Comparison of ENCODE assay signal across 19 cellular contexts in the genomic region with DNA sequence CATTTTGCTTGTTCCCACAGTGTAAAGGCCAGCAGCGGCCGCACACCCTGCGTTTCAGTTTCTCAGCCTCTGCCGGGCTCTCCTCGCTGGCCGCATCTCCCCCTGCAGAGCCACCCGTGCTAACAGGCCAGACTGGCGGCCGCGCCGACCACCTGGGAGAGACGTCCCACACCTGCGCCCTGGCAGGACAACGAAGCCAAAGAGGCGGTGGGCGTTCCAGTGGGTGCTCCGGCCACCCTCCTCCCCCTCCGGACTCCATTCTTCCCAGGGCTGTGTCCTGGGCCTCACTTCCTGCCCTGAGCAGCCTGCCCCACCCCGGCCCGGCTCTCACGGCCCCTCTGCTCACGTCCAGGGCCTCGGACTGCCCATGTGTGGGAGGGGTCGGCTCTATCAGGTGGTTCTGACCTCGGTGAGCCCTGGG. TPM values are rescaled to one million over a fixed set of nuclear protein-coding genes. Genes with fewer than 3 reads are reported as not detected.
A peak's percentile ranks its signal among the peaks of the same experiment; 100 is the strongest.
DNase-seq lines count a peak whose midpoint lies in the region; ATAC-seq and TF ChIP-seq lines count a peak whose summit lies in the region.
"Had no signal": no experiment of that assay in that cellular context is flagged by ENCODE, and none has a peak within 500 bp of the region (broad histone marks: within the 10 kb centered on the region; RNA-seq: fewer than 3 reads in every experiment).

No MANE protein-coding gene starts in this region.

- TF ChIP-seq CTCF in brain microvascular endothelial cell (IDR thresholded peaks at IDR 0.05; ENCODE audit: low read depth, low read length, missing control alignments) (no peak), lower lobe of right lung (IDR thresholded peaks at IDR 0.05) (no peak), testis (IDR thresholded peaks at IDR 0.05) (no peak), mesothelial cell of epicardium (IDR thresholded peaks at IDR 0.05; ENCODE audit: unreplicated experiment) (no peak)

- H3K4me3 ChIP-seq in brain microvascular endothelial cell (ENCODE audit: low read depth, low read length): no peak overlapping the region
- no peak overlapping the region for H3K4me3 ChIP-seq in lower lobe of right lung
- H3K4me3 ChIP-seq in testis: no peak overlapping the region
- H3K4me3 ChIP-seq: lung, thoracic aorta had no signal

- no peak for TF ChIP-seq POLR2A in testis (IDR thresholded peaks at IDR 0.05)

- peak; percentile 36 for DNase-seq in activated CD8-positive, alpha-beta memory T cell treated with anti-CD3 and anti-CD28 coated beads, Interleukin-2, amount 50 U/mL, for 48 hours
- DNase-seq in activated CD8-positive, alpha-beta memory T cell treated with anti-CD3 and anti-CD28 coated beads, Interleukin-2, amount 50 U/mL, for 4 hours: no peak
- DNase-seq in brain microvascular endothelial cell: no peak
- peak; percentile 32 for DNase-seq in lower lobe of right lung
- DNase-seq in testis: no peak
- no peak for DNase-seq in T-helper 17 cell
- DNase-seq in mesothelial cell of epicardium (ENCODE audit: low spot score in 2 of 2, unreplicated experiment in 2 of 2): no peak
- DNase-seq: activated CD4-positive, alpha-beta T cell treated with anti-CD3 and anti-CD28 coated beads, Interleukin-2, amount 10 ng/mL, durations not matched to agents 7 days and 5 days; activated naive CD4-positive, alpha-beta T cell treated with anti-CD3 and anti-CD28 coated beads, Interleukin-2, amount 10 ng/mL, durations not matched to agents 7 days and 5 days; DMS 273 treated with DMSO at 0.1 percent for 48 hours; naive B cell; NCI-H1417; NCI-H526 treated with DMSO at 0.1 percent for 48 hours; stimulated activated CD8-positive, alpha-beta memory T cell treated with anti-CD3 and anti-CD28 coated beads, Interleukin-4, amount 100 ng/mL, for 48 hours had no signal

- no peaks in the 10 kb centered on the region for H3K9me3 Mint-ChIP-seq in mesothelial cell of epicardium
- H3K9me3 Mint-ChIP-seq: activated CD4-positive, alpha-beta T cell treated with anti-CD3 and anti-CD28 coated beads, Interleukin-2, amount 10 ng/mL, durations not matched to agents 7 days and 5 days; activated naive CD4-positive, alpha-beta T cell treated with anti-CD3 and anti-CD28 coated beads, Interleukin-2, amount 10 ng/mL, durations not matched to agents 7 days and 5 days; naive B cell; T-helper 2 cell treated with Interferon-gamma antibody and Interleukin-4, amounts not matched to agents 5 μg/mL and 100 μg/mL, for 36 hours had no signal

- H3K27me3 ChIP-seq in brain microvascular endothelial cell (replicated peaks) (no peaks in the 10 kb centered on the region), lower lobe of right lung (ENCODE audit: low read depth) (peaks cover 4% of the 10 kb centered on the region), testis (no peaks in the 10 kb centered on the region)

- no peaks in the 10 kb centered on the region for H3K36me3 ChIP-seq in brain microvascular endothelial cell (replicated peaks)
- no peaks in the 10 kb centered on the region for H3K36me3 ChIP-seq in lower lobe of right lung
- H3K36me3 ChIP-seq in testis (ENCODE audit: low read depth, missing control alignments): no peaks in the 10 kb centered on the region
- H3K36me3 ChIP-seq: thoracic aorta had no signal

- no peak for ATAC-seq in lower lobe of right lung
- no peak for ATAC-seq in T-helper 17 cell
- ATAC-seq in GM21381 (IDR thresholded peaks at IDR 0.05; ENCODE audit: unreplicated experiment): no peak

- peaks cover 10% of the 10 kb centered on the region for H3K4me1 ChIP-seq in lower lobe of right lung
- H3K4me1 ChIP-seq in testis: peaks cover 13% of the 10 kb centered on the region

- H3K9me3 ChIP-seq in lower lobe of right lung: no peaks in the 10 kb centered on the region
- no peaks in the 10 kb centered on the region for H3K9me3 ChIP-seq in testis
- no peaks in the 10 kb centered on the region for H3K9me3 ChIP-seq in T-helper 17 cell (ENCODE audit: control insufficient read depth, low read length, poor library complexity, severe bottlenecking)
- H3K9me3 ChIP-seq: thoracic aorta had no signal

- H3K4me1 Mint-ChIP-seq in T-helper 17 cell (no peaks in the 10 kb centered on the region), mesothelial cell of epicardium (peaks cover 8% of the 10 kb centered on the region)
- H3K4me1 Mint-ChIP-seq: activated CD4-positive, alpha-beta T cell treated with anti-CD3 and anti-CD28 coated beads, Interleukin-2, amount 10 ng/mL, durations not matched to agents 7 days and 5 days; CD14-positive monocyte had no signal

- peaks cover 9% of the 10 kb centered on the region for H3K27me3 Mint-ChIP-seq in T-helper 17 cell
- H3K27me3 Mint-ChIP-seq in mesothelial cell of epicardium (ENCODE audit: low read depth): peaks cover 6% of the 10 kb centered on the region
- H3K27me3 Mint-ChIP-seq: activated CD4-positive, alpha-beta T cell treated with anti-CD3 and anti-CD28 coated beads, Interleukin-2, amount 10 ng/mL, durations not matched to agents 7 days and 5 days had no signal

- H3K27ac Mint-ChIP-seq in T-helper 17 cell (no peak overlapping the region), mesothelial cell of epicardium (no peak overlapping the region)
- H3K27ac Mint-ChIP-seq: activated CD4-positive, alpha-beta T cell treated with anti-CD3 and anti-CD28 coated beads, Interleukin-2, amount 10 ng/mL, durations not matched to agents 7 days and 5 days; activated naive CD4-positive, alpha-beta T cell treated with anti-CD3 and anti-CD28 coated beads, Interleukin-2, amount 10 ng/mL, durations not matched to agents 7 days and 5 days; CD14-positive monocyte; naive B cell; T-helper 2 cell treated with Interferon-gamma antibody and Interleukin-4, amounts not matched to agents 5 μg/mL and 100 μg/mL, for 36 hours had no signal

- H3K36me3 Mint-ChIP-seq in T-helper 17 cell (ENCODE audit: low read depth): no peaks in the 10 kb centered on the region
- H3K36me3 Mint-ChIP-seq in mesothelial cell of epicardium: no peaks in the 10 kb centered on the region
- H3K36me3 Mint-ChIP-seq: activated naive CD4-positive, alpha-beta T cell treated with anti-CD3 and anti-CD28 coated beads, Interleukin-2, amount 10 ng/mL, durations not matched to agents 7 days and 5 days; CD14-positive monocyte; naive B cell had no signal

- WGBS in testis, 2 donors: 58 to 73% methylated on average over 17 to 25 of the region's 25 CpGs

- intact Hi-C loops in lower lobe of right lung (cut with DNase I): no loop called here
- intact Hi-C loops in testis (cut with DNase I; ENCODE audit: low total_unique reads): no loop called here

- in situ Hi-C loops in brain microvascular endothelial cell (cut with HindIII; ENCODE audit: low pct_ligation_motif_present, low sequenced_read_pairs): no loop called here

- H3K4me3 Mint-ChIP-seq in T-helper 17 cell (no peak overlapping the region), mesothelial cell of epicardium (no peak overlapping the region)
- H3K4me3 Mint-ChIP-seq: activated CD4-positive, alpha-beta T cell treated with anti-CD3 and anti-CD28 coated beads, Interleukin-2, amount 10 ng/mL, durations not matched to agents 7 days and 5 days; activated naive CD4-positive, alpha-beta T cell treated with anti-CD3 and anti-CD28 coated beads, Interleukin-2, amount 10 ng/mL, durations not matched to agents 7 days and 5 days; CD14-positive monocyte; T-helper 2 cell treated with Interferon-gamma antibody and Interleukin-4, amounts not matched to agents 5 μg/mL and 100 μg/mL, for 36 hours had no signal

- H3K27ac ChIP-seq in brain microvascular endothelial cell (peak overlapping the region; percentile 2), lower lobe of right lung (no peak overlapping the region), testis (peak overlapping the region; percentile 73 to 80)
- H3K27ac ChIP-seq: thoracic aorta had no signal

RNA-seq across cellular contexts. Expression of a gene that starts 31.9 kb away (rescaled TPM):
- total RNA-seq in lower lobe of right lung (50.7 TPM), testis (10 to 100 TPM; 15.7 to 17.4 TPM), T-helper 17 cell (10 to 100 TPM; 10.8 to 13.7 TPM), mesothelial cell of epicardium (32.6 to 36.8 TPM (median 33.0 TPM) in 3 replicates)
- 5.5 TPM for polyA plus RNA-seq in testis (ENCODE audit: insufficient read depth, low read depth, low replicate concordance)

Comparison
In these comparisons a context has a peak if more than half of its experiments do, and no peak if none do; other contexts are left out.
1. DNase-seq: peak in activated CD8-positive, alpha-beta memory T cell treated with anti-CD3 and anti-CD28 coated beads, Interleukin-2, amount 50 U/mL, for 48 hours (single experiment) and lower lobe of right lung (single experiment); none in activated CD8-positive, alpha-beta memory T cell treated with anti-CD3 and anti-CD28 coated beads, Interleukin-2, amount 50 U/mL, for 4 hours (single experiment), brain microvascular endothelial cell (single experiment), testis (single experiment), T-helper 17 cell (0 of 3) and mesothelial cell of epicardium (0 of 2).